In the genomic region with DNA sequence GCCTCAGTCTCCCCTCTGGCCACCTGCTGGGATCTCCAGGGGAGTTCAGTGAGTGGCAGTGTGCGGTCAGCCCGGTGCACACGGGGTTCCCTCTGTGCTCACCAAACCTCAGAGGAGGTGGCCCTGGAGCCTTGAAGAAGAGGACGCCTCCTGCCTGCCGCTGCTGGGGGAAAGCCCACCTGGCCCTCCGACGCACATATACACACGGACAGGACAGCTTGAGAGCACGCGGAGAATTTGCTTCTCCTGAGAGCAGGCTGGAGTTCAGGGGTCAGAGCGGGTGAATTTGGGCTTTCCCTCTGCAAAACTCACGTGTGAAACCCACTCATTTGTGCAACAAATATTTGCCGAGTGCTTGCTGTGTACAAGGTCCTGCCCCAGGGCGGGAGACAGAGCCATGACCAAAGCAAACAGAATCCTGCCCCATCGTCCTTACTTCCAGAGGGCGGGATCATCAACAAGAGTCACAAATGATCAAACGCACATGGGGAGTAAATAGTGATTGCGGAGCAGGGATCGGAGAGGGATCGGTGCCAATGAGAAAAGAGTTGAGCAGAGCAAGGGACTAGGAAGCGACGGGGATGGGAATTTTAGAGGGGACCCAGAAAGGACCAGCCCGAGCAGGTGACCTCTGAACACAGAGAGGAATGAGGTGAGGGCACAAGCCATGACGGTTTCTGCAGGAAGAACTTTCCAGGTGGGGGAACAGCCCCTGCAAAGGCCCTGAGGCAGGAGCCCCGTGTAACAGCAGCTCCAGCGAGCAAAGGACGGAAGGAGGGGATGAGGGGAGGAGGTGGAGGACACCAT, we compare ENCODE assay signal across 1 cellular context.
TF ChIP-seq lines count a peak whose summit lies in the region.

No MANE protein-coding gene starts in this region.

TF ChIP-seq in H1, 55 proteins besides CTCF, POLR2A, EP300 and RAD21:
- TF ChIP-seq BRCA1 (IDR thresholded peaks at IDR 0.05; ENCODE audit: low read depth, low read length) (no peak), SP4 (IDR thresholded peaks at IDR 0.05; ENCODE audit: low read length) (no peak), CREB1 (IDR thresholded peaks at IDR 0.05) (no peak), NRF1 (IDR thresholded peaks at IDR 0.05; ENCODE audit: low read depth, low read length) (no peak), CEBPB (IDR thresholded peaks at IDR 0.05; ENCODE audit: low read depth, low read length) (no peak), ZNF274 (IDR thresholded peaks at IDR 0.05; ENCODE audit: borderline replicate concordance, extremely low read depth, low read length) (no peak), SIRT6 (IDR thresholded peaks at IDR 0.05; ENCODE audit: low read length) (no peak), CHD1 (IDR thresholded peaks at IDR 0.05; ENCODE audit: low read depth, low read length) (no peak), CBX5 (IDR thresholded peaks at IDR 0.05; ENCODE audit: low read depth, low read length) (no peak), EZH2 (IDR thresholded peaks at IDR 0.05; ENCODE audit: low read depth, low read length, severe bottlenecking) (no peak), TBP (IDR thresholded peaks at IDR 0.05; ENCODE audit: low read depth, low read length) (no peak), POU5F1 (IDR thresholded peaks at IDR 0.05; ENCODE audit: low read depth, low read length) (no peak), CTBP2 (IDR thresholded peaks at IDR 0.05; ENCODE audit: borderline replicate concordance, insufficient read depth, insufficient read length, low read length) (no peak), TCF12 (IDR thresholded peaks at IDR 0.05; ENCODE audit: low read depth, low read length) (no peak), TAF1 (IDR thresholded peaks at IDR 0.05; ENCODE audit: low read depth, low read length) (no peak), RBBP5 (IDR thresholded peaks at IDR 0.05; ENCODE audit: borderline replicate concordance, low read depth, low read length) (no peak), CHD7 (IDR thresholded peaks at IDR 0.05; ENCODE audit: insufficient replicate concordance, low read length) (no peak)
- TF ChIP-seq, protein P1, sequence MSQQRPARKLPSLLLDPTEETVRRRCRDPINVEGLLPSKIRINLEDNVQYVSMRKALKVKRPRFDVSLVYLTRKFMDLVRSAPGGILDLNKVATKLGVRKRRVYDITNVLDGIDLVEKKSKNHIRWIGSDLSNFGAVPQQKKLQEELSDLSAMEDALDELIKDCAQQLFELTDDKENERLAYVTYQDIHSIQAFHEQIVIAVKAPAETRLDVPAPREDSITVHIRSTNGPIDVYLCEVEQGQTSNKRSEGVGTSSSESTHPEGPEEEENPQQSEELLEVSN (IDR thresholded peaks at IDR 0.05) = no peak
- TF ChIP-seq, protein P2, sequence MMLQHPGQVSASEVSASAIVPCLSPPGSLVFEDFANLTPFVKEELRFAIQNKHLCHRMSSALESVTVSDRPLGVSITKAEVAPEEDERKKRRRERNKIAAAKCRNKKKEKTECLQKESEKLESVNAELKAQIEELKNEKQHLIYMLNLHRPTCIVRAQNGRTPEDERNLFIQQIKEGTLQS (IDR thresholded peaks at IDR 0.05; ENCODE audit: insufficient read depth, low read depth, low read length) = no peak
- TF ChIP-seq, protein P3, sequence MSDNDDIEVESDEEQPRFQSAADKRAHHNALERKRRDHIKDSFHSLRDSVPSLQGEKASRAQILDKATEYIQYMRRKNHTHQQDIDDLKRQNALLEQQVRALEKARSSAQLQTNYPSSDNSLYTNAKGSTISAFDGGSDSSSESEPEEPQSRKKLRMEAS (IDR thresholded peaks at IDR 0.05) = no peak
